8 cellular contexts compared by ENCODE assay signal in genomic region chr15:90101130-90101968, GRCh38. TPM values are rescaled to one million over a fixed set of nuclear protein-coding genes. Genes with fewer than 3 reads are reported as not detected.
A peak's percentile ranks its signal among the peaks of the same experiment; 100 is the strongest.
DNase-seq lines count a peak whose midpoint lies in the region; ATAC-seq, FAIRE-seq and TF ChIP-seq lines count a peak whose summit lies in the region.

No MANE protein-coding gene starts in this region.

- H2AFZ ChIP-seq in HepG2 (ENCODE audit: low read length): no peak overlapping the region

- no peak for TF ChIP-seq RAD21 in HepG2 (CRISPR knock-in tag; IDR thresholded peaks at IDR 0.05)

- H3K4me3 ChIP-seq in coronary artery (peak overlapping the region; percentile 98), HepG2 (replicated peaks in 1 of 3; ENCODE audit: insufficient read depth in 1 of 3, low read depth in 2 of 3, low read length in 3 of 3) (peak overlapping the region; percentile 76 to 84 (median 77))

- TF ChIP-seq POLR2A in HepG2 (IDR thresholded peaks at IDR 0.05; ENCODE audit: insufficient read depth in 1 of 2, low read depth in 2 of 2, low read length in 2 of 2): peak; percentile 28 to 43; a peak in 2 of 4 replicates

- peaks cover 32 to 61% of the 10 kb centered on the region in 2 donors for H3K4me1 Mint-ChIP-seq in stimulated activated naive B cell treated with anti-CD40 and anti-IgM and Interleukin-4, amounts not matched to agents 10 μg/mL and 1 μg/mL and 100 μg/mL, for 72 hours

- intact Hi-C loops in HepG2 (cut with micrococcal nuclease; ENCODE audit: unreplicated experiment): no loop called here

- H4K20me1 ChIP-seq in HepG2 (ENCODE audit: insufficient read depth, low read length): peaks cover 11% of the 10 kb centered on the region; the same call in 1 of the 2 replicates

- peak overlapping the region; percentile 85 for H3K4me2 ChIP-seq in HepG2 (ENCODE audit: low read depth, low read length)

- POLR2A ChIA-PET in HepG2 (lab: Yijun Ruan, JAX): interaction anchor here (0.7 to 2.1 kb wide), 4 partner anchors 9 to 189 kb away, joined by 3 to 7 read pairs (median 6); partner anchors contain the start of gene ARPIN

- peak overlapping the region; percentile 94 to 98 for H3K27ac ChIP-seq in coronary artery
- H3K27ac ChIP-seq in HepG2 (ENCODE audit: extremely low read length, insufficient read depth, low read length): peak overlapping the region; percentile 76

- H3K36me3 ChIP-seq in HepG2 (replicated peaks in 1 of 2; ENCODE audit: control insufficient read depth in 1 of 2, insufficient read depth in 2 of 2, low read length in 2 of 2): no peaks in the 10 kb centered on the region

- H3K27me3 Mint-ChIP-seq in stimulated activated naive B cell treated with anti-CD40 and anti-IgM and Interleukin-4, amounts not matched to agents 10 μg/mL and 1 μg/mL and 100 μg/mL, for 72 hours: no peaks in the 10 kb centered on the region

- peaks cover 7% of the 10 kb centered on the region for H3K79me2 ChIP-seq in HepG2 (ENCODE audit: insufficient read depth, low read length)

- no peaks in the 10 kb centered on the region for H3K9me3 Mint-ChIP-seq in stimulated activated naive B cell treated with anti-CD40 and anti-IgM and Interleukin-4, amounts not matched to agents 10 μg/mL and 1 μg/mL and 100 μg/mL, for 72 hours

- no peaks in the 10 kb centered on the region for H3K9me3 ChIP-seq in HepG2 (ENCODE audit: low read length)

- DNase-seq in GM10266 (ENCODE audit: extremely low spot score) (peak; percentile 69), SK-N-DZ (ENCODE audit: low spot score) (peak; percentile 49), coronary artery (ENCODE audit: low spot score) (no peak), HepG2 (ENCODE audit: low spot score) (no peak), SW 1271 (lab: John Stamatoyannopoulos, UW) (no peak)
- peak; percentile 22 for DNase-seq in stimulated activated naive B cell treated with anti-CD40 and anti-IgM and Interleukin-4, amounts not matched to agents 10 μg/mL and 1 μg/mL and 100 μg/mL, for 72 hours

- in situ Hi-C loops in HepG2 (cut with HindIII; ENCODE audit: extremely low pct_ligation_motif_present, low pct_unique_long_range_greater_than_20kb): no loop called here

- WGBS in HepG2 (ENCODE audit: low lambda C conversion rate): 7% methylated on average over 25 of the region's 40 CpGs

- TF ChIP-seq EP300 in HepG2 (IDR thresholded peaks at IDR 0.05; ENCODE audit: low read depth in 2 of 2, low read length in 2 of 2) (no peak), HepG2 (CRISPR knock-in tag; IDR thresholded peaks at IDR 0.05; ENCODE audit: borderline replicate concordance) (no peak)

- H3K9ac ChIP-seq in HepG2 (ENCODE audit: insufficient read depth, low read depth, low read length): peak overlapping the region; percentile 80

- peaks cover 0 to 15% of the 10 kb centered on the region in 2 donors for H3K36me3 Mint-ChIP-seq in stimulated activated naive B cell treated with anti-CD40 and anti-IgM and Interleukin-4, amounts not matched to agents 10 μg/mL and 1 μg/mL and 100 μg/mL, for 72 hours

- peaks cover 0 to 1% of the 10 kb centered on the region in 2 experiments; a peak in 1 of 5 replicates for H3K27me3 ChIP-seq in HepG2 (ENCODE audit: control insufficient read depth in 1 of 2, insufficient read depth in 2 of 2, low read length in 2 of 2)

- H3K27ac Mint-ChIP-seq in stimulated activated naive B cell treated with anti-CD40 and anti-IgM and Interleukin-4, amounts not matched to agents 10 μg/mL and 1 μg/mL and 100 μg/mL, for 72 hours: peak overlapping the region; percentile 56

- ATAC-seq in HG03354 (IDR thresholded peaks at IDR 0.05; ENCODE audit: poor library complexity, severe bottlenecking, unreplicated experiment) (peak; percentile 17), HepG2 (peak; percentile 20), GM18870 (IDR thresholded peaks at IDR 0.05; ENCODE audit: unreplicated experiment) (no peak)
- peak; percentile 26 to 33 for ATAC-seq in stimulated activated naive B cell treated with anti-CD40 and anti-IgM and Interleukin-4, amounts not matched to agents 10 μg/mL and 1 μg/mL and 100 μg/mL, for 72 hours (replicated peaks)

- BruUV-seq in HepG2 (replicated peaks; lab: Mats Ljungman, UMichigan): TSS peak; percentile 61

- TF ChIP-seq CTCF in GM10266 (IDR thresholded peaks at IDR 0.05; ENCODE audit: control insufficient read depth, insufficient read depth, low read depth, missing control alignments) (no peak), coronary artery (IDR thresholded peaks at IDR 0.05) (no peak), HepG2 (CRISPR knock-in tag; IDR thresholded peaks at IDR 0.05) (no peak)

- FAIRE-seq in HepG2 (lab: Jason Lieb, UNC): peak; percentile 83

- peak overlapping the region; percentile 89 to 91 for H3K4me3 Mint-ChIP-seq in stimulated activated naive B cell treated with anti-CD40 and anti-IgM and Interleukin-4, amounts not matched to agents 10 μg/mL and 1 μg/mL and 100 μg/mL, for 72 hours

- CTCF ChIA-PET in HepG2 (lab: Yijun Ruan, JAX; ENCODE audit: low intra/inter-chr PET ratio, low total read pairs): no interaction called here

- peaks cover 71% of the 10 kb centered on the region for H3K4me1 ChIP-seq in HepG2 (ENCODE audit: insufficient read depth, low read length)

TF ChIP-seq in HepG2, 621 proteins besides CTCF, POLR2A, EP300 and RAD21 (continues in another document):
- TF ChIP-seq, protein P1, sequence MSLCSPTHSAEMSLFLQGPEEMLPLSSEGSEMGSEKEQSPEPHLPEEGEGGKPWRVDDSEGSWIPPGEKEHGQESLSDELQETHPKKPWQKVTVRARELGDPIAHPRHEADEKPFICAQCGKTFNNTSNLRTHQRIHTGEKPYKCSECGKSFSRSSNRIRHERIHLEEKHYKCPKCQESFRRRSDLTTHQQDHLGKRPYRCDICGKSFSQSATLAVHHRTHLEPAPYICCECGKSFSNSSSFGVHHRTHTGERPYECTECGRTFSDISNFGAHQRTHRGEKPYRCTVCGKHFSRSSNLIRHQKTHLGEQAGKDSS (CRISPR knock-in tag; IDR thresholded peaks at IDR 0.05; ENCODE audit: borderline replicate concordance, low read depth): peak; percentile 11; the same call in 1 of the 2 replicates
- TF ChIP-seq GLI4 (CRISPR knock-in tag; IDR thresholded peaks at IDR 0.05; ENCODE audit: borderline replicate concordance) (0 out of 2 replicates have a peak, but pooled peaks have one; percentile 45), RFX3 (CRISPR knock-in tag; IDR thresholded peaks at IDR 0.05) (peak; percentile 76), MED1 (CRISPR knock-in tag; IDR thresholded peaks at IDR 0.05) (peak; percentile 59; the same call in 1 of the 2 replicates), NCOA2 (CRISPR knock-in tag; IDR thresholded peaks at IDR 0.05) (0 out of 2 replicates have a peak, but pooled peaks have one; percentile 21), ISL2 (CRISPR knock-in tag; IDR thresholded peaks at IDR 0.05) (0 out of 2 replicates have a peak, but pooled peaks have one; percentile 23)
- TF ChIP-seq, protein P2, sequence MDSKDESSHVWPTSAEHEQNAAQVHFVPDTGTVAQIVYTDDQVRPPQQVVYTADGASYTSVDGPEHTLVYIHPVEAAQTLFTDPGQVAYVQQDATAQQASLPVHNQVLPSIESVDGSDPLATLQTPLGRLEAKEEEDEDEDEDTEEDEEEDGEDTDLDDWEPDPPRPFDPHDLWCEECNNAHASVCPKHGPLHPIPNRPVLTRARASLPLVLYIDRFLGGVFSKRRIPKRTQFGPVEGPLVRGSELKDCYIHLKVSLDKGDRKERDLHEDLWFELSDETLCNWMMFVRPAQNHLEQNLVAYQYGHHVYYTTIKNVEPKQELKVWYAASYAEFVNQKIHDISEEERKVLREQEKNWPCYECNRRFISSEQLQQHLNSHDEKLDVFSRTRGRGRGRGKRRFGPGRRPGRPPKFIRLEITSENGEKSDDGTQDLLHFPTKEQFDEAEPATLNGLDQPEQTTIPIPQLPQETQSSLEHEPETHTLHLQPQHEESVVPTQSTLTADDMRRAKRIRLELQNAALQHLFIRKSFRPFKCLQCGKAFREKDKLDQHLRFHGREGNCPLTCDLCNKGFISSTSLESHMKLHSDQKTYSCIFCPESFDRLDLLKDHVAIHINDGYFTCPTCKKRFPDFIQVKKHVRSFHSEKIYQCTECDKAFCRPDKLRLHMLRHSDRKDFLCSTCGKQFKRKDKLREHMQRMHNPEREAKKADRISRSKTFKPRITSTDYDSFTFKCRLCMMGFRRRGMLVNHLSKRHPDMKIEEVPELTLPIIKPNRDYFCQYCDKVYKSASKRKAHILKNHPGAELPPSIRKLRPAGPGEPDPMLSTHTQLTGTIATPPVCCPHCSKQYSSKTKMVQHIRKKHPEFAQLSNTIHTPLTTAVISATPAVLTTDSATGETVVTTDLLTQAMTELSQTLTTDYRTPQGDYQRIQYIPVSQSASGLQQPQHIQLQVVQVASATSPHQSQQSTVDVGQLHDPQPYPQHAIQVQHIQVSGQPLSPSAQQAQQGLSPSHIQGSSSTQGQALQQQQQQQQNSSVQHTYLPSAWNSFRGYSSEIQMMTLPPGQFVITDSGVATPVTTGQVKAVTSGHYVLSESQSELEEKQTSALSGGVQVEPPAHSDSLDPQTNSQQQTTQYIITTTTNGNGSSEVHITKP (CRISPR knock-in tag; IDR thresholded peaks at IDR 0.05; ENCODE audit: low read depth): peak; percentile 65

RNA-seq across cellular contexts. Expression of gene IDH2, which starts 0.9 kb away (rescaled TPM):
- polyA plus RNA-seq in SK-N-DZ (2014; cell fraction: cytosol; rRNA removed): 189 and 195 TPM in 2 replicates
- 127 and 150 TPM in 2 replicates for polyA plus RNA-seq in SK-N-DZ (2014; cell fraction: nucleus; rRNA removed)
- 120 and 121 TPM in 2 replicates for total RNA-seq in HepG2 (2016; rRNA removed; fragmentation: Illumina TruSeq; extraction: Trizol)
- total RNA-seq in HepG2 (2016; cell fraction: cytosol; rRNA removed; fragmentation: Illumina TruSeq; extraction: Trizol; ENCODE audit: low read depth): 37.5 and 39.4 TPM in 2 replicates
- 108 and 124 TPM in 2 replicates for total RNA-seq in HepG2 (2016; cell fraction: insoluble cytoplasmic fraction; rRNA removed; fragmentation: Illumina TruSeq; extraction: Trizol)
- total RNA-seq in HepG2 (2016; cell fraction: membrane; rRNA removed; fragmentation: Illumina TruSeq; extraction: Trizol): 87.3 and 98.2 TPM in 2 replicates
- total RNA-seq in HepG2 (2016; cell fraction: nucleus; rRNA removed; fragmentation: Illumina TruSeq; extraction: Trizol): 50.6 and 54.5 TPM in 2 replicates
- 132 and 145 TPM in 2 replicates for polyA plus RNA-seq in HepG2 (2011; rRNA removed)
- 85.2 and 137 TPM in 2 replicates for polyA plus RNA-seq in HepG2 (2011; cell fraction: cytosol; rRNA removed)
- 62.9 and 78.0 TPM in 2 replicates for polyA plus RNA-seq in HepG2 (2011; cell fraction: nucleus; rRNA removed)
- 57.4 and 73.4 TPM in 2 replicates for polyA plus RNA-seq in HepG2 (2012)
- 63.2 and 73.9 TPM in 2 replicates for polyA plus RNA-seq in HepG2 (2016; cell fraction: cytosol; fragmentation: Illumina TruSeq; extraction: Trizol; ENCODE audit: low read depth)
- polyA plus RNA-seq in HepG2 (2016; cell fraction: insoluble cytoplasmic fraction; fragmentation: Illumina TruSeq; extraction: Trizol; ENCODE audit: low read depth): 130 and 145 TPM in 2 replicates
- 84.9 and 106 TPM in 2 replicates for polyA plus RNA-seq in HepG2 (2016; cell fraction: membrane; fragmentation: Illumina TruSeq; extraction: Trizol; ENCODE audit: low read depth)
- polyA plus RNA-seq in HepG2 (2016; cell fraction: nucleus; fragmentation: Illumina TruSeq; extraction: Trizol; ENCODE audit: insufficient read depth, low read depth): 97.9 and 110 TPM in 2 replicates
- polyA minus RNA-seq in HepG2 (2011; rRNA and poly(A)+ RNA removed; ENCODE audit: low replicate concordance): 34.4 and 160 TPM in 2 replicates
- polyA minus RNA-seq in HepG2 (2011; cell fraction: cytosol; rRNA and poly(A)+ RNA removed): 67.1 and 76.1 TPM in 2 replicates
- polyA minus RNA-seq in HepG2 (2011; cell fraction: nucleus; rRNA and poly(A)+ RNA removed): 14.7 and 18.4 TPM in 2 replicates

Comparison
In these comparisons a context has a peak if more than half of its experiments do, and no peak if none do; other contexts are left out.
1. DNase-seq: peak in GM10266 (single experiment), SK-N-DZ (single experiment) and stimulated activated naive B cell treated with anti-CD40 and anti-IgM and Interleukin-4, amounts not matched to agents 10 μg/mL and 1 μg/mL and 100 μg/mL, for 72 hours (single experiment); none in coronary artery (single experiment), HepG2 (single experiment) and SW 1271 (0 of 2).